ENCODE assay signal across 38 cellular contexts in the genomic region with DNA sequence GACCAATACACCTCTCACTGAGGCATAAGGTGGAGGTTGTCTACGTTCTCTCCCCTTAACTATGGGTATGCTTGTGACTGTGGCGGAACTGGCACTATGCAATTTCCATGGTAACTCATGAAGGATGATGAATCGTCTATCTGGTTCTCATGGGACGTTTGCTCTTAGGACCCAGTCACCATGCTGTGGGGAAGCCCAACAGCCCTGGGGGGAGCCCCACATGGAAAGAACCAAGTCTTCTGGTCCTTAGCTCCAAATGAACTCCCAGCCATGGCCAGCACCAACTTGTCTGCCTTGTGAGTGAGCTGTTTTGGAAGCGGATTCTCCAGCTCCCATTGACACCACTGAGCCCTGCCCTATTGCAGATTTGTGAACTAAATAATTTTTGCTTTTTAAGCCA.
"Had no signal": no experiment of that assay in that cellular context is flagged by ENCODE, and none has a peak within 500 bp of the region (broad histone marks: within the 10 kb centered on the region; RNA-seq: fewer than 3 reads in every experiment).

No MANE protein-coding gene starts in this region.

- H3K27ac Mint-ChIP-seq: activated B cell treated with CpG ODN at 0.5 μM for 24 hours; activated CD4-positive, alpha-beta T cell treated with anti-CD3 and anti-CD28 coated beads, Interleukin-2, amount 10 ng/mL, durations not matched to agents 24 days and 14 days; activated CD8-positive, alpha-beta T cell treated with anti-CD3 and anti-CD28 coated beads for 36 hours; activated naive CD4-positive, alpha-beta T cell treated with anti-CD3 and anti-CD28 coated beads, Interleukin-2, amount 10 ng/mL, durations not matched to agents 7 days and 5 days; activated naive CD8-positive, alpha-beta T cell; activated T-helper 1 cell treated with anti-CD3 and anti-CD28 coated beads, Interleukin-12 subunit alpha, Interleukin-12 subunit beta, Interleukin-2, Interleukin-4 antibody, amounts not matched to agents 30 ng/mL and 10 ng/mL and 1 ng/mL, durations not matched to agents 14 hours and 24 hours and 36 hours had no signal

- H3K4me3 ChIP-seq: body of pancreas, breast epithelium, K562, Peyer's patch had no signal

- H3K36me3 Mint-ChIP-seq: activated naive CD4-positive, alpha-beta T cell treated with anti-CD3 and anti-CD28 coated beads, Interleukin-2, amount 10 ng/mL, durations not matched to agents 7 days and 5 days; activated naive CD8-positive, alpha-beta T cell had no signal

- H3K27ac ChIP-seq: body of pancreas, breast epithelium, Peyer's patch, RWPE1, VCaP had no signal

- H3K9me3 ChIP-seq: body of pancreas, breast epithelium, Peyer's patch had no signal

- ATAC-seq: activated CD8-positive, alpha-beta T cell treated with anti-CD3 and anti-CD28 coated beads for 36 hours; activated T-cell treated with anti-CD3 and anti-CD28 coated beads, Interleukin-2, amount 50 U/mL, for 4 hours; body of pancreas; K562; PC-3; Right ventricle myocardium inferior; SK-N-SH treated with all-trans-retinoic acid at 6 μM for 48 hours had no signal

- H3K36me3 ChIP-seq: breast epithelium, Peyer's patch had no signal

- H3K4me1 ChIP-seq: body of pancreas, breast epithelium, Peyer's patch had no signal

- H3K4me3 Mint-ChIP-seq: activated B cell treated with CpG ODN at 0.5 μM for 24 hours; activated CD4-positive, alpha-beta T cell treated with anti-CD3 and anti-CD28 coated beads, Interleukin-2, amount 10 ng/mL, durations not matched to agents 24 days and 14 days; activated CD8-positive, alpha-beta T cell treated with anti-CD3 and anti-CD28 coated beads for 36 hours; activated naive CD4-positive, alpha-beta T cell treated with anti-CD3 and anti-CD28 coated beads, Interleukin-2, amount 10 ng/mL, durations not matched to agents 7 days and 5 days; activated naive CD8-positive, alpha-beta T cell; activated T-cell treated with anti-CD3 and anti-CD28 coated beads, Interleukin-2, amount 50 U/mL, for 4 hours; activated T-helper 1 cell treated with anti-CD3 and anti-CD28 coated beads, Interleukin-12 subunit alpha, Interleukin-12 subunit beta, Interleukin-2, Interleukin-4 antibody, amounts not matched to agents 30 ng/mL and 10 ng/mL and 1 ng/mL, durations not matched to agents 14 hours and 24 hours and 36 hours had no signal

- H3K27me3 ChIP-seq: body of pancreas, breast epithelium, Peyer's patch had no signal

- H3K4me1 Mint-ChIP-seq: activated CD4-positive, alpha-beta T cell treated with anti-CD3 and anti-CD28 coated beads, Interleukin-2, amount 10 ng/mL, durations not matched to agents 24 days and 14 days; activated naive CD4-positive, alpha-beta T cell treated with anti-CD3 and anti-CD28 coated beads, Interleukin-2, amount 10 ng/mL, durations not matched to agents 7 days and 5 days had no signal

- H3K9me3 Mint-ChIP-seq: activated CD4-positive, alpha-beta T cell treated with anti-CD3 and anti-CD28 coated beads, Interleukin-2, amount 10 ng/mL, durations not matched to agents 24 days and 14 days; activated CD8-positive, alpha-beta T cell treated with anti-CD3 and anti-CD28 coated beads for 36 hours; activated naive CD4-positive, alpha-beta T cell treated with anti-CD3 and anti-CD28 coated beads, Interleukin-2, amount 10 ng/mL, durations not matched to agents 7 days and 5 days; activated T-cell treated with anti-CD3 and anti-CD28 coated beads, Interleukin-2, amount 50 U/mL, for 4 hours; activated T-helper 1 cell treated with anti-CD3 and anti-CD28 coated beads, Interleukin-12 subunit alpha, Interleukin-12 subunit beta, Interleukin-2, Interleukin-4 antibody, amounts not matched to agents 30 ng/mL and 10 ng/mL and 1 ng/mL, durations not matched to agents 14 hours and 24 hours and 36 hours had no signal

- DNase-seq: activated B cell treated with CpG ODN at 0.5 μM for 24 hours; activated CD4-positive, alpha-beta T cell treated with anti-CD3 and anti-CD28 coated beads, Interleukin-2, amount 10 ng/mL, durations not matched to agents 24 days and 14 days; activated CD4-positive, alpha-beta T cell treated with anti-CD3 and anti-CD28 coated beads, Interleukin-2, amount 50 U/mL, for 4 hours; activated CD4-positive, CD25-positive, alpha-beta regulatory T cell treated with anti-CD3 and anti-CD28 coated beads, Interleukin-2, amount 50 U/mL, for 72 hours; activated CD8-positive, alpha-beta memory T cell treated with anti-CD3 and anti-CD28 coated beads, Interleukin-2, amount 50 U/mL, for 4 hours; activated CD8-positive, alpha-beta T cell treated with anti-CD3 and anti-CD28 coated beads for 36 hours; activated effector memory CD4-positive, alpha-beta T cell treated with Interleukin-2 at 50 U/mL for 16 hours; activated naive CD4-positive, alpha-beta T cell treated with anti-CD3 and anti-CD28 coated beads, Interleukin-2, amount 10 ng/mL, durations not matched to agents 7 days and 5 days; activated T-cell treated with anti-CD3 and anti-CD28 coated beads for 4 hours; activated T-cell treated with anti-CD3 and anti-CD28 coated beads, Interleukin-2, amount 50 U/mL, for 4 hours; amygdala; body of pancreas; IMR-90; NCI-H1092 treated with DMSO at 0.1 percent for 48 hours; NCI-H1417; NCI-H146; NCI-H187; NCI-H2107; NCI-H2171; NCI-H510A; NCI-H526; NCI-H748 treated with DMSO at 0.1 percent for 48 hours; NK-92 treated with Interleukin-12 subunit alpha and Interleukin-12 subunit beta, amount 100 ng/mL, for 24 hours; PC-3; Peyer's patch; SIG-M5; SW 1271; T-helper 1 cell; T-helper 2 cell; T-helper 9 cell had no signal
